In genomic region chr1:145960468-145961108, GRCh38 we compare ENCODE assay signal across 7 cellular contexts. TPM values are rescaled to one million over a fixed set of nuclear protein-coding genes. Genes with fewer than 3 reads are reported as not detected.
A peak's percentile ranks its signal among the peaks of the same experiment; 100 is the strongest.
DNase-seq lines count a peak whose midpoint lies in the region; ATAC-seq and TF ChIP-seq lines count a peak whose summit lies in the region.

No MANE protein-coding gene starts in this region.

- H3K4me1 ChIP-seq in mesodermal cell (ENCODE audit: control insufficient read depth, insufficient read depth, low read length, poor library complexity, severe bottlenecking) (peaks cover 33% of the 10 kb centered on the region), stomach smooth muscle (ENCODE audit: control insufficient read depth, insufficient read depth, low read length) (peaks cover 55% of the 10 kb centered on the region)

- peak overlapping the region; percentile 80 to 89 for H3K9ac ChIP-seq in stomach smooth muscle (ENCODE audit: low read length in 2 of 2)

- in situ Hi-C loops in GM13976 (cut with MboI; ENCODE audit: low sequenced_read_pairs, unreplicated experiment): no loop called here

- H3K27ac ChIP-seq in mesodermal cell (ENCODE audit: low read depth, low read length, severe bottlenecking) (peak overlapping the region; percentile 70), stomach smooth muscle (ENCODE audit: low read length) (peak overlapping the region; percentile 92)

- no peaks in the 10 kb centered on the region for H3K9me3 ChIP-seq in mesodermal cell (ENCODE audit: control insufficient read depth, low read length)
- H3K9me3 ChIP-seq in stomach smooth muscle (ENCODE audit: control insufficient read depth in 2 of 2, low read length in 2 of 2): no peaks in the 10 kb centered on the region

- no peak for TF ChIP-seq CTCF in GM13976 (IDR thresholded peaks at IDR 0.05; ENCODE audit: borderline replicate concordance, control extremely low read depth, extremely low read depth, insufficient read depth, missing control alignments)

- 0 to 1% methylated on average over 29 to 39 of the region's 44 CpGs for WGBS in mesodermal cell (ENCODE audit: insufficient coverage in 2 of 2), 2 experiments

- DNase-seq in GM13976 (ENCODE audit: low spot score) (peak; percentile 56), NCI-H2171 treated with DMSO at 0.1 percent for 48 hours (lab: John Stamatoyannopoulos, UW) (peak; percentile 73), epidermal melanocyte (ENCODE audit: insufficient read length, low spot score) (peak; percentile 73)
- peak; percentile 80 for DNase-seq in activated CD8-positive, alpha-beta memory T cell treated with anti-CD3 and anti-CD28 coated beads for 24 hours

- ATAC-seq in GM19455 (IDR thresholded peaks at IDR 0.05; ENCODE audit: unreplicated experiment): no peak

- no peaks in the 10 kb centered on the region for H3K36me3 ChIP-seq in mesodermal cell (ENCODE audit: control insufficient read depth, insufficient read depth, low read length)
- H3K36me3 ChIP-seq in stomach smooth muscle (ENCODE audit: control insufficient read depth in 2 of 2, insufficient read depth in 2 of 2, low read length in 2 of 2): no peaks in the 10 kb centered on the region

- H3K27me3 ChIP-seq in stomach smooth muscle (ENCODE audit: control insufficient read depth in 1 of 2, insufficient read depth in 2 of 2, low read length in 2 of 2): no peaks in the 10 kb centered on the region

- H3K4me3 ChIP-seq in mesodermal cell (ENCODE audit: extremely low read depth, insufficient read depth, low read length, poor library complexity, severe bottlenecking): peak overlapping the region; percentile 60
- peak overlapping the region; percentile 86 to 92 for H3K4me3 ChIP-seq in stomach smooth muscle (ENCODE audit: low read length in 2 of 2)

RNA-seq across cellular contexts. Expression of gene LIX1L, which starts 2.8 kb away (rescaled TPM):
- polyA plus RNA-seq in mesodermal cell (2013, experiment 1 of 2): 35.9 TPM
- polyA plus RNA-seq in mesodermal cell (2013, experiment 2 of 2): 30.4 TPM

RNA-seq across cellular contexts. Expression of gene ANKRD34A, which starts 3.8 kb away (rescaled TPM):
- polyA plus RNA-seq in mesodermal cell (2013, experiment 1 of 2): 1.1 TPM
- 0.71 TPM for polyA plus RNA-seq in mesodermal cell (2013, experiment 2 of 2)

RNA-seq across cellular contexts. Expression of gene POLR3GL, which starts 3.9 kb away (rescaled TPM):
- 28.8 TPM for polyA plus RNA-seq in mesodermal cell (2013, experiment 1 of 2)
- 30.3 TPM for polyA plus RNA-seq in mesodermal cell (2013, experiment 2 of 2)

RNA-seq across cellular contexts. Expression of gene RBM8A, which starts 33.3 kb away (rescaled TPM):
- 161 TPM for polyA plus RNA-seq in mesodermal cell (2013, experiment 1 of 2)
- 144 TPM for polyA plus RNA-seq in mesodermal cell (2013, experiment 2 of 2)

RNA-seq across cellular contexts. Expression of gene TXNIP, which starts 35.8 kb away (rescaled TPM):
- 144 TPM for polyA plus RNA-seq in mesodermal cell (2013, experiment 1 of 2)
- 135 TPM for polyA plus RNA-seq in mesodermal cell (2013, experiment 2 of 2)
